In genomic region chr4:2649604-2650114, GRCh38 we compare ENCODE assay signal across 17 cellular contexts.
"Had no signal": no experiment of that assay in that cellular context is flagged by ENCODE, and none has a peak within 500 bp of the region (broad histone marks: within the 10 kb centered on the region; RNA-seq: fewer than 3 reads in every experiment).

No MANE protein-coding gene starts in this region.

- H3K4me3 ChIP-seq: coronary artery, hepatocyte, mucosa of descending colon, ovary, smooth muscle cell, thoracic aorta, transverse colon had no signal

- DNase-seq: effector CD4-positive, alpha-beta T cell; foreskin melanocyte; kidney; left cardiac atrium; left ventricle myocardium superior; mucosa of descending colon; naive thymus-derived CD8-positive, alpha-beta T cell; ovary; right cardiac atrium; stimulated activated CD4-positive, alpha-beta T cell treated with anti-CD3 and anti-CD28 coated beads, Interleukin-4, amount 100 ng/mL, for 24 hours; stimulated activated naive B cell treated with anti-CD40 and anti-IgM and Interleukin-4, amounts not matched to agents 10 μg/mL and 1 μg/mL and 100 μg/mL, for 72 hours; stimulated activated naive CD8-positive, alpha-beta T cell treated with anti-CD3 and anti-CD28 coated beads, Interleukin-15, amount 100 ng/mL, for 72 hours; transverse colon had no signal

- H3K36me3 ChIP-seq: ovary had no signal

- H3K27ac ChIP-seq: coronary artery, hepatocyte, ovary, thoracic aorta, transverse colon had no signal

- ATAC-seq: left cardiac atrium; left ventricle myocardium superior; mucosa of descending colon; naive thymus-derived CD8-positive, alpha-beta T cell; right cardiac atrium; stimulated activated naive B cell treated with anti-CD40 and anti-IgM and Interleukin-4, amounts not matched to agents 10 μg/mL and 1 μg/mL and 100 μg/mL, for 72 hours; stimulated activated naive CD8-positive, alpha-beta T cell treated with anti-CD3 and anti-CD28 coated beads, Interleukin-15, amount 100 ng/mL, for 72 hours had no signal

- H3K4me1 ChIP-seq: transverse colon had no signal

- H3K9me3 ChIP-seq: mucosa of descending colon, ovary, thoracic aorta, transverse colon had no signal

- H3K27me3 ChIP-seq: hepatocyte, ovary, transverse colon had no signal
